Comparison of ENCODE assay signal across 1 cellular context in genomic region chr2:207766697-207767460, GRCh38.
TF ChIP-seq lines count a peak whose summit lies in the region.

No MANE protein-coding gene starts in this region.

TF ChIP-seq in HepG2, 621 proteins besides CTCF, POLR2A, EP300 and RAD21 (continues in another document):
- TF ChIP-seq SUZ12 (IDR thresholded peaks at IDR 0.05; ENCODE audit: low read depth, low read length) = no peak
- peak; percentile 72 for TF ChIP-seq SAP130 (CRISPR knock-in tag; IDR thresholded peaks at IDR 0.05; ENCODE audit: low read depth)
- peak; percentile 30 for TF ChIP-seq NFKB2 (CRISPR knock-in tag; IDR thresholded peaks at IDR 0.05; ENCODE audit: borderline replicate concordance)
- peak; percentile 82 for TF ChIP-seq BORCS8-MEF2B (CRISPR knock-in tag; IDR thresholded peaks at IDR 0.05)
- TF ChIP-seq KLF16 (CRISPR knock-in tag; IDR thresholded peaks at IDR 0.05) = peak in 1 of 2 experiments; percentile 63; a peak in 1 of 4 replicates
- peak; percentile 64; the same call in 1 of the 3 replicates for TF ChIP-seq MXI1 (IDR thresholded peaks at IDR 0.05; ENCODE audit: borderline replicate concordance, low read depth, low read length)
- TF ChIP-seq MXD4 (CRISPR knock-in tag; IDR thresholded peaks at IDR 0.05) = no peak; the same call in 1 of the 2 replicates
- TF ChIP-seq STAG1 (CRISPR knock-in tag; IDR thresholded peaks at IDR 0.05) = peak; percentile 54
- TF ChIP-seq MAZ (IDR thresholded peaks at IDR 0.05; ENCODE audit: borderline replicate concordance, low read depth, low read length) = no peak
- TF ChIP-seq MAZ (CRISPR knock-in tag; IDR thresholded peaks at IDR 0.05; ENCODE audit: low read depth) = peak; percentile 3; the same call in 1 of the 2 replicates
- peak; percentile 77 for TF ChIP-seq ELF3 (CRISPR knock-in tag; IDR thresholded peaks at IDR 0.05)
- no peak for TF ChIP-seq ZNF879 (CRISPR knock-in tag; IDR thresholded peaks at IDR 0.05)
- TF ChIP-seq ZNF232 (CRISPR knock-in tag; IDR thresholded peaks at IDR 0.05; ENCODE audit: borderline replicate concordance) = no peak; the same call in 1 of the 2 replicates
- TF ChIP-seq ZSCAN31 (CRISPR knock-in tag; IDR thresholded peaks at IDR 0.05; ENCODE audit: low read depth) = no peak; the same call in 1 of the 2 replicates
- TF ChIP-seq REL (CRISPR knock-in tag; conservative IDR thresholded peaks at IDR 0.05) = no peak
- TF ChIP-seq ZFY (CRISPR knock-in tag; IDR thresholded peaks at IDR 0.05) = no peak; the same call in 1 of the 2 replicates
- TF ChIP-seq ZNF383 (CRISPR knock-in tag; IDR thresholded peaks at IDR 0.05; ENCODE audit: borderline replicate concordance) = no peak
- no peak for TF ChIP-seq ZNF501 (CRISPR knock-in tag; IDR thresholded peaks at IDR 0.05)
- TF ChIP-seq ZNF556 (CRISPR knock-in tag; IDR thresholded peaks at IDR 0.05; ENCODE audit: borderline replicate concordance) = peak; percentile 41; the same call in 1 of the 2 replicates
- peak; percentile 53; the same call in 1 of the 2 replicates for TF ChIP-seq MEIS2 (CRISPR knock-in tag; IDR thresholded peaks at IDR 0.05)
- peak; percentile 80 for TF ChIP-seq ZNF18 (CRISPR knock-in tag; IDR thresholded peaks at IDR 0.05; ENCODE audit: insufficient replicate concordance)
- TF ChIP-seq TBX2 (CRISPR knock-in tag; IDR thresholded peaks at IDR 0.05; ENCODE audit: borderline replicate concordance) = no peak
- TF ChIP-seq ZNF224 (CRISPR knock-in tag; IDR thresholded peaks at IDR 0.05) = 0 out of 2 replicates have a peak, but pooled peaks have one; percentile 54
- TF ChIP-seq NCOA2 (CRISPR knock-in tag; IDR thresholded peaks at IDR 0.05) = peak; percentile 42; the same call in 1 of the 2 replicates
- TF ChIP-seq SKIL (CRISPR knock-in tag; IDR thresholded peaks at IDR 0.05; ENCODE audit: borderline replicate concordance) = 0 out of 2 replicates have a peak, but pooled peaks have one; percentile 32
- TF ChIP-seq MYC (CRISPR knock-in tag; IDR thresholded peaks at IDR 0.05; ENCODE audit: borderline replicate concordance) = peak; percentile 56; the same call in 1 of the 2 replicates
- TF ChIP-seq HDAC1 (CRISPR knock-in tag; IDR thresholded peaks at IDR 0.05) = no peak; the same call in 1 of the 2 replicates
- TF ChIP-seq RFX5 (IDR thresholded peaks at IDR 0.05; ENCODE audit: low read depth, low read length) = no peak
- peak; percentile 24; the same call in 1 of the 2 replicates for TF ChIP-seq CHCHD3 (CRISPR knock-in tag; IDR thresholded peaks at IDR 0.05)
- no peak for TF ChIP-seq ZFAT (CRISPR knock-in tag; conservative IDR thresholded peaks at IDR 0.05)
- TF ChIP-seq IKZF5 (CRISPR knock-in tag; IDR thresholded peaks at IDR 0.05) = 0 out of 2 replicates have a peak, but pooled peaks have one; percentile 38
- TF ChIP-seq HOXA3 (CRISPR knock-in tag; IDR thresholded peaks at IDR 0.05) = peak; percentile 15
- TF ChIP-seq MAX (IDR thresholded peaks at IDR 0.05) = peak; percentile 89
- no peak for TF ChIP-seq FUBP1 (CRISPR knock-in tag; IDR thresholded peaks at IDR 0.05; ENCODE audit: borderline replicate concordance)
- TF ChIP-seq IRF2 (CRISPR knock-in tag; IDR thresholded peaks at IDR 0.05) = 0 out of 2 replicates have a peak, but pooled peaks have one; percentile 26
- 0 out of 2 replicates have a peak, but pooled peaks have one; percentile 1 for TF ChIP-seq ZXDC (CRISPR knock-in tag; IDR thresholded peaks at IDR 0.05)
- TF ChIP-seq ZNF614 (CRISPR knock-in tag; IDR thresholded peaks at IDR 0.05; ENCODE audit: borderline replicate concordance) = peak; percentile 45; the same call in 1 of the 2 replicates
- TF ChIP-seq TFDP1 (CRISPR knock-in tag; IDR thresholded peaks at IDR 0.05; ENCODE audit: borderline replicate concordance) = peak; percentile 78; the same call in 1 of the 2 replicates
- TF ChIP-seq KAT2B (IDR thresholded peaks at IDR 0.05; ENCODE audit: borderline replicate concordance, low read depth, low read length) = no peak
- TF ChIP-seq ATF7-NPFF (CRISPR knock-in tag; IDR thresholded peaks at IDR 0.05; ENCODE audit: low read depth) = peak; percentile 69; the same call in 1 of the 2 replicates
- TF ChIP-seq ETV5 (CRISPR knock-in tag; IDR thresholded peaks at IDR 0.05; ENCODE audit: borderline replicate concordance) = peak; percentile 56
- TF ChIP-seq JUNB (CRISPR knock-in tag; IDR thresholded peaks at IDR 0.05; ENCODE audit: borderline replicate concordance) = 0 out of 2 replicates have a peak, but pooled peaks have one; percentile 36
- TF ChIP-seq RELA (CRISPR knock-in tag; IDR thresholded peaks at IDR 0.05) = peak; percentile 28; the same call in 1 of the 2 replicates
- peak; percentile 35; the same call in 1 of the 2 replicates for TF ChIP-seq RXRB (CRISPR knock-in tag; IDR thresholded peaks at IDR 0.05; ENCODE audit: borderline replicate concordance)
- TF ChIP-seq SAFB2 (CRISPR knock-in tag; IDR thresholded peaks at IDR 0.05; ENCODE audit: borderline replicate concordance, low read depth) = 0 out of 2 replicates have a peak, but pooled peaks have one; percentile 29
- no peak; the same call in 1 of the 2 replicates for TF ChIP-seq PITX1 (CRISPR knock-in tag; IDR thresholded peaks at IDR 0.05)
- TF ChIP-seq HOXA9 (CRISPR knock-in tag; IDR thresholded peaks at IDR 0.05; ENCODE audit: borderline replicate concordance) = peak; percentile 43; the same call in 1 of the 2 replicates
- peak; percentile 55; the same call in 1 of the 2 replicates for TF ChIP-seq SRY (CRISPR knock-in tag; IDR thresholded peaks at IDR 0.05)
- peak; percentile 90 for TF ChIP-seq ARNT2 (CRISPR knock-in tag; IDR thresholded peaks at IDR 0.05; ENCODE audit: low read depth)
- no peak for TF ChIP-seq ZNF580 (CRISPR knock-in tag; IDR thresholded peaks at IDR 0.05; ENCODE audit: borderline replicate concordance, low read depth)
- peak; percentile 26; the same call in 1 of the 2 replicates for TF ChIP-seq DRAP1 (CRISPR knock-in tag; IDR thresholded peaks at IDR 0.05)
- TF ChIP-seq ZNF274 (CRISPR knock-in tag; IDR thresholded peaks at IDR 0.05) = 0 out of 2 replicates have a peak, but pooled peaks have one; percentile 4
- peak; percentile 52; the same call in 1 of the 2 replicates for TF ChIP-seq MTERF4 (CRISPR knock-in tag; IDR thresholded peaks at IDR 0.05)
- TF ChIP-seq JUN (CRISPR knock-in tag; IDR thresholded peaks at IDR 0.05) = no peak
- TF ChIP-seq ZFP62 (CRISPR knock-in tag; IDR thresholded peaks at IDR 0.05) = no peak
- TF ChIP-seq SOX13 (IDR thresholded peaks at IDR 0.05) = no peak
- TF ChIP-seq SOX13 (CRISPR knock-in tag; conservative IDR thresholded peaks at IDR 0.05 in 1 of 2, IDR thresholded peaks at IDR 0.05 in 1 of 2) = 0 out of 4 replicates have a peak, but pooled peaks of 1 of the 2 experiments have one; percentile 49
